13 cellular contexts compared by ENCODE assay signal in genomic region chr6:146775227-146775626, GRCh38.
DNase-seq lines count a peak whose midpoint lies in the region; ATAC-seq and TF ChIP-seq lines count a peak whose summit lies in the region.
"Had no signal": no experiment of that assay in that cellular context is flagged by ENCODE, and none has a peak within 500 bp of the region (broad histone marks: within the 10 kb centered on the region; RNA-seq: fewer than 3 reads in every experiment).

No MANE protein-coding gene starts in this region.

- DNase-seq in MCF 10A (ENCODE audit: unreplicated experiment): peak; percentile 15
- no peak for DNase-seq in breast epithelium (ENCODE audit: low spot score in 2 of 2)
- peak; percentile 75 for DNase-seq in OCI-M1 (lab: John Stamatoyannopoulos, UW)
- DNase-seq in choroid plexus epithelial cell (ENCODE audit: low read depth): peak; percentile 50
- DNase-seq in activated T-helper 1 cell treated with anti-CD3 and anti-CD28 coated beads, Interleukin-12 subunit alpha, Interleukin-12 subunit beta, Interleukin-2, Interleukin-4 antibody, amounts not matched to agents 30 ng/mL and 10 ng/mL and 1 ng/mL, durations not matched to agents 14 hours and 24 hours and 36 hours (ENCODE audit: low spot score): no peak
- no peak for DNase-seq in hippocampal formation (lab: John Stamatoyannopoulos, UW)
- DNase-seq: amygdala; effector CD4-positive, alpha-beta T cell; NCI-H146; nucleus accumbens; upper lobe of right lung had no signal

- H3K27ac ChIP-seq in breast epithelium: no peak overlapping the region
- H3K27ac ChIP-seq: upper lobe of right lung had no signal

- no peaks in the 10 kb centered on the region for H3K27me3 ChIP-seq in breast epithelium
- H3K27me3 ChIP-seq: upper lobe of right lung had no signal

- no peaks in the 10 kb centered on the region for H3K9me3 ChIP-seq in breast epithelium
- H3K9me3 ChIP-seq: upper lobe of right lung had no signal

- no peak for TF ChIP-seq POLR2A in breast epithelium (IDR thresholded peaks at IDR 0.05)

- no peak overlapping the region for H3K27ac Mint-ChIP-seq in MCF 10A (ENCODE audit: low read depth, unreplicated experiment)
- H3K27ac Mint-ChIP-seq in activated T-helper 1 cell treated with anti-CD3 and anti-CD28 coated beads, Interleukin-12 subunit alpha, Interleukin-12 subunit beta, Interleukin-2, Interleukin-4 antibody, amounts not matched to agents 30 ng/mL and 10 ng/mL and 1 ng/mL, durations not matched to agents 14 hours and 24 hours and 36 hours: no peak overlapping the region

- no TSS peak for BruUV-seq in MCF 10A (replicated peaks; lab: Mats Ljungman, UMichigan)

- H3K4me1 Mint-ChIP-seq in MCF 10A (ENCODE audit: insufficient read depth, unreplicated experiment): no peaks in the 10 kb centered on the region
- H3K4me1 Mint-ChIP-seq in activated T-helper 1 cell treated with anti-CD3 and anti-CD28 coated beads, Interleukin-12 subunit alpha, Interleukin-12 subunit beta, Interleukin-2, Interleukin-4 antibody, amounts not matched to agents 30 ng/mL and 10 ng/mL and 1 ng/mL, durations not matched to agents 14 hours and 24 hours and 36 hours (ENCODE audit: low read depth): peaks cover 15% of the 10 kb centered on the region

- no peaks in the 10 kb centered on the region for H3K36me3 Mint-ChIP-seq in MCF 10A (ENCODE audit: insufficient read depth, unreplicated experiment)
- H3K36me3 Mint-ChIP-seq in activated T-helper 1 cell treated with anti-CD3 and anti-CD28 coated beads, Interleukin-12 subunit alpha, Interleukin-12 subunit beta, Interleukin-2, Interleukin-4 antibody, amounts not matched to agents 30 ng/mL and 10 ng/mL and 1 ng/mL, durations not matched to agents 14 hours and 24 hours and 36 hours (ENCODE audit: low read depth): no peaks in the 10 kb centered on the region

- ATAC-seq in HG03342 (IDR thresholded peaks at IDR 0.05; ENCODE audit: unreplicated experiment) (no peak), GM19023 (IDR thresholded peaks at IDR 0.05; ENCODE audit: unreplicated experiment) (no peak)
- ATAC-seq: upper lobe of right lung had no signal

- no peak overlapping the region for H3K4me3 Mint-ChIP-seq in MCF 10A (ENCODE audit: unreplicated experiment)
- H3K4me3 Mint-ChIP-seq in activated T-helper 1 cell treated with anti-CD3 and anti-CD28 coated beads, Interleukin-12 subunit alpha, Interleukin-12 subunit beta, Interleukin-2, Interleukin-4 antibody, amounts not matched to agents 30 ng/mL and 10 ng/mL and 1 ng/mL, durations not matched to agents 14 hours and 24 hours and 36 hours: no peak overlapping the region

- POLR2A ChIA-PET in MCF 10A (lab: Yijun Ruan, JAX): no interaction called here

- no peaks in the 10 kb centered on the region for H3K4me1 ChIP-seq in breast epithelium
- H3K4me1 ChIP-seq: upper lobe of right lung had no signal

- CTCF ChIA-PET in MCF 10A (lab: Yijun Ruan, JAX): interaction anchor here (0.9 to 1.4 kb wide), 2 partner anchors 10 to 76 kb away, joined by 3 to 4 read pairs; no protein-coding TSS in a partner anchor

- H3K4me3 ChIP-seq in breast epithelium: no peak overlapping the region
- no peak overlapping the region for H3K4me3 ChIP-seq in choroid plexus epithelial cell (ENCODE audit: low read depth, low read length)
- H3K4me3 ChIP-seq: upper lobe of right lung had no signal

- no peaks in the 10 kb centered on the region for H3K9me3 Mint-ChIP-seq in MCF 10A (ENCODE audit: unreplicated experiment)
- no peaks in the 10 kb centered on the region for H3K9me3 Mint-ChIP-seq in activated T-helper 1 cell treated with anti-CD3 and anti-CD28 coated beads, Interleukin-12 subunit alpha, Interleukin-12 subunit beta, Interleukin-2, Interleukin-4 antibody, amounts not matched to agents 30 ng/mL and 10 ng/mL and 1 ng/mL, durations not matched to agents 14 hours and 24 hours and 36 hours

- no peak for TF ChIP-seq CTCF in MCF 10A (IDR thresholded peaks at IDR 0.05; ENCODE audit: unreplicated experiment)
- no peak for TF ChIP-seq CTCF in breast epithelium (IDR thresholded peaks at IDR 0.05)
- TF ChIP-seq CTCF in choroid plexus epithelial cell (conservative IDR thresholded peaks at IDR 0.05; ENCODE audit: low read depth, low read length): no peak

- H3K27me3 Mint-ChIP-seq in MCF 10A (ENCODE audit: insufficient read depth, unreplicated experiment): no peaks in the 10 kb centered on the region
- peaks cover 3% of the 10 kb centered on the region for H3K27me3 Mint-ChIP-seq in activated T-helper 1 cell treated with anti-CD3 and anti-CD28 coated beads, Interleukin-12 subunit alpha, Interleukin-12 subunit beta, Interleukin-2, Interleukin-4 antibody, amounts not matched to agents 30 ng/mL and 10 ng/mL and 1 ng/mL, durations not matched to agents 14 hours and 24 hours and 36 hours (ENCODE audit: insufficient read depth)

- H3K36me3 ChIP-seq in breast epithelium: no peaks in the 10 kb centered on the region
- H3K36me3 ChIP-seq: upper lobe of right lung had no signal

- intact Hi-C loops in MCF 10A (cut with micrococcal nuclease) (no loop called here), breast epithelium (cut with DNase I; ENCODE audit: low total_unique reads) (no loop called here)
- intact Hi-C loops in activated T-helper 1 cell treated with anti-CD3 and anti-CD28 coated beads, Interleukin-12 subunit alpha, Interleukin-12 subunit beta, Interleukin-2, Interleukin-4 antibody, amounts not matched to agents 30 ng/mL and 10 ng/mL and 1 ng/mL, durations not matched to agents 14 hours and 24 hours and 36 hours (cut with micrococcal nuclease): no loop called here

Comparison
In these comparisons a context has a peak if more than half of its experiments do, and no peak if none do; other contexts are left out.
1. DNase-seq: peak in MCF 10A (single experiment), OCI-M1 (single experiment) and choroid plexus epithelial cell (single experiment); none in breast epithelium (0 of 2), activated T-helper 1 cell treated with anti-CD3 and anti-CD28 coated beads, Interleukin-12 subunit alpha, Interleukin-12 subunit beta, Interleukin-2, Interleukin-4 antibody, amounts not matched to agents 30 ng/mL and 10 ng/mL and 1 ng/mL, durations not matched to agents 14 hours and 24 hours and 36 hours (single experiment) and hippocampal formation (0 of 2).